Comparison of ENCODE assay signal across 1 cellular context in genomic region chr17:73166731-73167581, GRCh38.
A peak's percentile ranks its signal among the peaks of the same experiment; 100 is the strongest.
TF ChIP-seq lines count a peak whose summit lies in the region.

No MANE protein-coding gene starts in this region.

TF ChIP-seq in K562, 482 proteins besides CTCF, POLR2A, EP300 and RAD21:
- TF ChIP-seq CBFA2T3 (IDR thresholded peaks at IDR 0.05) (0 out of 2 replicates have a peak, but pooled peaks have one; percentile 8), TBL1XR1 (IDR thresholded peaks at IDR 0.05; ENCODE audit: low read length in 2 of 2) (no peak), HMBOX1 (IDR thresholded peaks at IDR 0.05) (peak; percentile 81)
